ENCODE assay signal across 1 cellular context in the genomic region with DNA sequence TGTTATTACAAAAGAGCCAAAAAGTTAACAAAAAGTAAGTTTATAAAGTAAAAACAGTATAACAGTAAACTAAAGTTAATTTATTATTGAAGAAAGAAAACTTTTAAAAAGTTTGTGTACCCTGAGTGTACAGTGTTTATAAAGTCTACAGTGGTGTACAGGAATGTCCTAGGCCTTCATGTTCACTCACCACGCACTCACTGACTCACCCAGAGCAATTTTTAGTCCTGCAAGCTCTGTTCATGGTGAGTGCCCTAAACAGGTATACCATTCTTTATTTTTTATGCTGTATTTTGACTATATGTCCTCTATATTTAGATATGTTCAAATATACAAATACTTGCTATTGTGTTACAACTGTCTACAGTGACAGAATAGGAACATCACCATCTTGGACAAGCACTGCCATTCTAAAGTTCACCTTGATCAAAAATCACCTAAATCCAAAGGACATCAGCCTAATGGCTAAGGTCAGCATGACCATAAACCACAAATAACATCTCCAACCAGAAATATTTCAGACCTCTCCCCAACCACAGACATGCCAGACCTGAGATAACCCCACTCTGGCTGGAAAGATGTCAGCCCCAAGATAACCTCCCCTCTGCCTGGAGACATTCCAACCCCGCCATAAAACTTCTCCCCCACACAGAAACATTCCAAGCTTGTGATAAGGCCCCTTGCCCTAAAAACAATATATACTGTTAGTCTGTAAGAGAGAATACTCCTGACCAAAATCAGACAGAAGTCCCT.
TF ChIP-seq lines count a peak whose summit lies in the region.

No MANE protein-coding gene starts in this region.

TF ChIP-seq in IMR-90, 13 proteins besides CTCF, POLR2A, EP300 and RAD21:
- TF ChIP-seq CHD1 (IDR thresholded peaks at IDR 0.05; ENCODE audit: low read depth, low read length) (no peak), MXI1 (IDR thresholded peaks at IDR 0.05; ENCODE audit: borderline replicate concordance, low read depth, low read length) (no peak), MAFK (IDR thresholded peaks at IDR 0.05; ENCODE audit: low read depth, low read length) (no peak), SMC3 (IDR thresholded peaks at IDR 0.05; ENCODE audit: low read depth, low read length) (no peak), RCOR1 (IDR thresholded peaks at IDR 0.05; ENCODE audit: insufficient replicate concordance, low read length) (no peak), NFE2L2 (IDR thresholded peaks at IDR 0.05; ENCODE audit: low read depth, low read length) (no peak), MAZ (IDR thresholded peaks at IDR 0.05; ENCODE audit: borderline replicate concordance, low read depth, low read length) (no peak)
- TF ChIP-seq, protein P1, sequence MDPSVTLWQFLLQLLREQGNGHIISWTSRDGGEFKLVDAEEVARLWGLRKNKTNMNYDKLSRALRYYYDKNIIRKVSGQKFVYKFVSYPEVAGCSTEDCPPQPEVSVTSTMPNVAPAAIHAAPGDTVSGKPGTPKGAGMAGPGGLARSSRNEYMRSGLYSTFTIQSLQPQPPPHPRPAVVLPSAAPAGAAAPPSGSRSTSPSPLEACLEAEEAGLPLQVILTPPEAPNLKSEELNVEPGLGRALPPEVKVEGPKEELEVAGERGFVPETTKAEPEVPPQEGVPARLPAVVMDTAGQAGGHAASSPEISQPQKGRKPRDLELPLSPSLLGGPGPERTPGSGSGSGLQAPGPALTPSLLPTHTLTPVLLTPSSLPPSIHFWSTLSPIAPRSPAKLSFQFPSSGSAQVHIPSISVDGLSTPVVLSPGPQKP (IDR thresholded peaks at IDR 0.05; ENCODE audit: borderline replicate concordance, low read depth, low read length): no peak
